Comparison of ENCODE assay signal across 17 cellular contexts in the genomic region with DNA sequence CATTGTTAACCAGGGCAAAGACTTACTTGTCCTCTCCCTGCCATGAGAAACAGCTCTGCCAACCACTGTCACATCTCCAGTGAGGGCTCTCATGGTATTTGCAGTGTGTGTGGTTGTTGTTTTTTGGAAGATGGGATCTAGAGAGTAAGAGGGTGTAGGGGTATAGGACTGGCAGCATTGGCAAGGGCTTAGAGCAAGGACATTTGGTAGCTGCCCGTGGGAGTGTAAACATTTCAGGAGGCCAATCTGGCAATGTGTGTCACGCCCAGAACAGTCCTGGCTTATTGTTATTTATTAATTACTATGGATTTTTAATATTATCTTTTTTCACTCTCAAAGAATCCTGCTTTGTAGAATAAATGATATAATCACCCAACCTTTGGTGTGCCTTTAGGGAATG.
A peak's percentile ranks its signal among the peaks of the same experiment; 100 is the strongest.
DNase-seq lines count a peak whose midpoint lies in the region; ATAC-seq and TF ChIP-seq lines count a peak whose summit lies in the region.
"Had no signal": no experiment of that assay in that cellular context is flagged by ENCODE, and none has a peak within 500 bp of the region (broad histone marks: within the 10 kb centered on the region; RNA-seq: fewer than 3 reads in every experiment).

No MANE protein-coding gene starts in this region.

- H3K36me3 ChIP-seq in uterus, result no peaks in the 10 kb centered on the region
- H3K36me3 ChIP-seq: ovary, tibial nerve had no signal

- peak overlapping the region; percentile 62 for H3K27ac Mint-ChIP-seq in activated CD4-positive, alpha-beta T cell treated with anti-CD3 and anti-CD28 coated beads, Interleukin-2, amount 10 ng/mL, durations not matched to agents 7 days and 5 days
- no peak overlapping the region for H3K27ac Mint-ChIP-seq in activated CD8-positive, alpha-beta T cell treated with anti-CD3 and anti-CD28 coated beads, Interleukin-2, amount 10 ng/mL, durations not matched to agents 7 days and 5 days
- H3K27ac Mint-ChIP-seq: WTC11 had no signal

- peaks cover 10% of the 10 kb centered on the region for H3K4me1 Mint-ChIP-seq in activated CD4-positive, alpha-beta T cell treated with anti-CD3 and anti-CD28 coated beads, Interleukin-2, amount 10 ng/mL, durations not matched to agents 7 days and 5 days
- H3K4me1 Mint-ChIP-seq in activated CD8-positive, alpha-beta T cell treated with anti-CD3 and anti-CD28 coated beads, Interleukin-2, amount 10 ng/mL, durations not matched to agents 7 days and 5 days (ENCODE audit: low read depth), result peaks cover 21% of the 10 kb centered on the region

- ATAC-seq in HG02678 (IDR thresholded peaks at IDR 0.05; ENCODE audit: unreplicated experiment), result peak; percentile 14
- no peak for ATAC-seq in activated CD8-positive, alpha-beta T cell treated with anti-CD3 and anti-CD28 coated beads, Interleukin-2, amount 10 ng/mL, durations not matched to agents 7 days and 5 days
- ATAC-seq: left cardiac atrium, WTC11 had no signal

- peaks cover 0 to 3% of the 10 kb centered on the region in 2 donors for H3K4me1 ChIP-seq in uterus

- CTCF ChIA-PET in activated CD4-positive, alpha-beta T cell treated with anti-CD3 and anti-CD28 coated beads, Interleukin-2, amount 10 ng/mL, durations not matched to agents 7 days and 5 days (lab: Charles Lee), result interaction anchor here (0.6 to 1.3 kb wide), 2 partner anchors 36 to 558 kb away, joined by 3 to 6 read pairs; no protein-coding TSS in a partner anchor
- CTCF ChIA-PET in activated CD8-positive, alpha-beta T cell treated with anti-CD3 and anti-CD28 coated beads, Interleukin-2, amount 10 ng/mL, durations not matched to agents 7 days and 5 days (lab: Charles Lee), result interaction anchor here (1.3 to 2.1 kb wide), 2 partner anchors 218 to 422 kb away, joined by 3 to 7 read pairs; no protein-coding TSS in a partner anchor

- no peaks in the 10 kb centered on the region for H3K36me3 Mint-ChIP-seq in activated CD4-positive, alpha-beta T cell treated with anti-CD3 and anti-CD28 coated beads, Interleukin-2, amount 10 ng/mL, durations not matched to agents 7 days and 5 days (ENCODE audit: low read depth)
- peaks cover 1% of the 10 kb centered on the region for H3K36me3 Mint-ChIP-seq in activated CD8-positive, alpha-beta T cell treated with anti-CD3 and anti-CD28 coated beads, Interleukin-2, amount 10 ng/mL, durations not matched to agents 7 days and 5 days (ENCODE audit: low read depth)
- H3K36me3 Mint-ChIP-seq: CD4-positive, alpha-beta memory T cell had no signal

- intact Hi-C loops in uterus (cut with DNase I; ENCODE audit: low total_unique reads), result no loop called here

- H3K27me3 ChIP-seq in uterus, result no peaks in the 10 kb centered on the region
- H3K27me3 ChIP-seq: ovary, tibial nerve had no signal

- H3K27me3 Mint-ChIP-seq in activated CD4-positive, alpha-beta T cell treated with anti-CD3 and anti-CD28 coated beads, Interleukin-2, amount 10 ng/mL, durations not matched to agents 7 days and 5 days, result peaks cover 11% of the 10 kb centered on the region
- H3K27me3 Mint-ChIP-seq in activated CD8-positive, alpha-beta T cell treated with anti-CD3 and anti-CD28 coated beads, Interleukin-2, amount 10 ng/mL, durations not matched to agents 7 days and 5 days (ENCODE audit: low read depth), result peaks cover 8% of the 10 kb centered on the region

- no peaks in the 10 kb centered on the region for H3K9me3 Mint-ChIP-seq in activated CD4-positive, alpha-beta T cell treated with anti-CD3 and anti-CD28 coated beads, Interleukin-2, amount 10 ng/mL, durations not matched to agents 7 days and 5 days
- H3K9me3 Mint-ChIP-seq in activated CD8-positive, alpha-beta T cell treated with anti-CD3 and anti-CD28 coated beads, Interleukin-2, amount 10 ng/mL, durations not matched to agents 7 days and 5 days (ENCODE audit: insufficient read depth), result peaks cover 4% of the 10 kb centered on the region

- no peak for TF ChIP-seq POLR2A in uterus (IDR thresholded peaks at IDR 0.05)

- H3K9me3 ChIP-seq in uterus, result no peaks in the 10 kb centered on the region
- H3K9me3 ChIP-seq: ovary had no signal

- POLR2A ChIA-PET in activated CD4-positive, alpha-beta T cell treated with anti-CD3 and anti-CD28 coated beads, Interleukin-2, amount 10 ng/mL, durations not matched to agents 7 days and 5 days (lab: Charles Lee), result no interaction called here
- POLR2A ChIA-PET in activated CD8-positive, alpha-beta T cell treated with anti-CD3 and anti-CD28 coated beads, Interleukin-2, amount 10 ng/mL, durations not matched to agents 7 days and 5 days (lab: Charles Lee), result no interaction called here

- DNase-seq in activated CD4-positive, alpha-beta T cell treated with anti-CD3 and anti-CD28 coated beads, Interleukin-2, amount 10 ng/mL, durations not matched to agents 7 days and 5 days, result no peak
- no peak for DNase-seq in activated CD4-positive, alpha-beta T cell treated with anti-CD3 and anti-CD28 coated beads, Interleukin-2, amount 50 U/mL, for 4 hours
- peak; percentile 34 for DNase-seq in cerebellar cortex (ENCODE audit: low spot score)
- DNase-seq in substantia nigra (lab: John Stamatoyannopoulos, UW), result no peak
- DNase-seq in NCI-H1930 (lab: John Stamatoyannopoulos, UW), result no peak
- DNase-seq in activated CD8-positive, alpha-beta T cell treated with anti-CD3 and anti-CD28 coated beads, Interleukin-2, amount 10 ng/mL, durations not matched to agents 7 days and 5 days, result no peak
- DNase-seq in uterus, result no peak
- DNase-seq: activated naive CD4-positive, alpha-beta T cell treated with Interleukin-2 at 50 U/mL for 16 hours; CD4-positive, alpha-beta memory T cell; left cardiac atrium; NCI-H1092; NCI-H2171; ovary; stimulated activated CD4-positive, alpha-beta T cell treated with anti-CD3 and anti-CD28 coated beads, Interleukin-4, amount 100 ng/mL, for 24 hours had no signal

- H3K4me3 ChIP-seq in uterus, result no peak overlapping the region
- H3K4me3 ChIP-seq: ovary, tibial nerve had no signal

- TF ChIP-seq CTCF in uterus (IDR thresholded peaks at IDR 0.05), result no peak

- peak overlapping the region; percentile 79 for H3K27ac ChIP-seq in substantia nigra (ENCODE audit: low read depth, low read length, poor library complexity, severe bottlenecking)
- H3K27ac ChIP-seq in uterus, result no peak overlapping the region
- H3K27ac ChIP-seq: ovary had no signal

- H3K4me3 Mint-ChIP-seq in activated CD4-positive, alpha-beta T cell treated with anti-CD3 and anti-CD28 coated beads, Interleukin-2, amount 10 ng/mL, durations not matched to agents 7 days and 5 days, result no peak overlapping the region
- H3K4me3 Mint-ChIP-seq in activated CD8-positive, alpha-beta T cell treated with anti-CD3 and anti-CD28 coated beads, Interleukin-2, amount 10 ng/mL, durations not matched to agents 7 days and 5 days, result no peak overlapping the region
- H3K4me3 Mint-ChIP-seq: CD4-positive, alpha-beta memory T cell; WTC11 had no signal
